In genomic region chr19:14497347-14497921, GRCh38 we compare ENCODE assay signal across 9 cellular contexts. TPM values are rescaled to one million over a fixed set of nuclear protein-coding genes. Genes with fewer than 3 reads are reported as not detected.
DNase-seq lines count a peak whose midpoint lies in the region; ATAC-seq and TF ChIP-seq lines count a peak whose summit lies in the region.
"Had no signal": no experiment of that assay in that cellular context is flagged by ENCODE, and none has a peak within 500 bp of the region (broad histone marks: within the 10 kb centered on the region; RNA-seq: fewer than 3 reads in every experiment).

No MANE protein-coding gene starts in this region.

- no peaks in the 10 kb centered on the region for H3K27me3 Mint-ChIP-seq in stimulated activated naive CD8-positive, alpha-beta T cell treated with anti-CD3 and anti-CD28 coated beads, Interleukin-15, Interleukin-2, amounts not matched to agents 100 ng/mL and 50 ng/mL, for 24 hours

- H3K4me3 Mint-ChIP-seq in stimulated activated naive CD8-positive, alpha-beta T cell treated with anti-CD3 and anti-CD28 coated beads, Interleukin-15, Interleukin-2, amounts not matched to agents 100 ng/mL and 50 ng/mL, for 24 hours, result peak overlapping the region; percentile 77

- H3K27ac Mint-ChIP-seq in stimulated activated naive CD8-positive, alpha-beta T cell treated with anti-CD3 and anti-CD28 coated beads, Interleukin-15, Interleukin-2, amounts not matched to agents 100 ng/mL and 50 ng/mL, for 24 hours, result no peak overlapping the region

- no peak for TF ChIP-seq CTCF in breast epithelium (IDR thresholded peaks at IDR 0.05)

- H3K9me3 ChIP-seq in breast epithelium, result no peaks in the 10 kb centered on the region
- no peaks in the 10 kb centered on the region for H3K9me3 ChIP-seq in mucosa of rectum (ENCODE audit: control insufficient read depth in 2 of 2, low read length in 2 of 2)
- H3K9me3 ChIP-seq in aorta (ENCODE audit: control insufficient read depth, low read length), result no peaks in the 10 kb centered on the region
- H3K9me3 ChIP-seq: neutrophil had no signal

- peaks cover 12% of the 10 kb centered on the region for H3K4me1 Mint-ChIP-seq in stimulated activated naive CD8-positive, alpha-beta T cell treated with anti-CD3 and anti-CD28 coated beads, Interleukin-15, Interleukin-2, amounts not matched to agents 100 ng/mL and 50 ng/mL, for 24 hours (ENCODE audit: low read depth)

- H3K27ac ChIP-seq in breast epithelium (peak overlapping the region; percentile 87 to 91), mucosa of rectum (ENCODE audit: low read depth in 2 of 2, low read length in 2 of 2) (peak overlapping the region; percentile 71 to 93), aorta (ENCODE audit: low read depth in 1 of 2, low read length in 2 of 2) (peak overlapping the region in 1 of 2 donors; percentile 32)
- H3K27ac ChIP-seq: neutrophil had no signal

- intact Hi-C loops in breast epithelium (cut with DNase I; ENCODE audit: low total_unique reads), result no loop called here
- intact Hi-C loops in aorta (cut with DNase I), result no loop called here

- ATAC-seq in stimulated activated naive CD8-positive, alpha-beta T cell treated with anti-CD3 and anti-CD28 coated beads, Interleukin-15, Interleukin-2, amounts not matched to agents 100 U/mL and 50 U/mL, for 24 hours, result no peak
- ATAC-seq in aorta (ENCODE audit: low FRiP score) (peak; percentile 20), GM21390 (IDR thresholded peaks at IDR 0.05; ENCODE audit: unreplicated experiment) (no peak)

- 27 to 32% methylated on average over 4 of the region's 4 CpGs for WGBS in aorta, 2 donors

- no peaks in the 10 kb centered on the region for H3K36me3 Mint-ChIP-seq in stimulated activated naive CD8-positive, alpha-beta T cell treated with anti-CD3 and anti-CD28 coated beads, Interleukin-15, Interleukin-2, amounts not matched to agents 100 ng/mL and 50 ng/mL, for 24 hours (ENCODE audit: low read depth)

- H3K9me3 Mint-ChIP-seq in stimulated activated naive CD8-positive, alpha-beta T cell treated with anti-CD3 and anti-CD28 coated beads, Interleukin-15, Interleukin-2, amounts not matched to agents 100 ng/mL and 50 ng/mL, for 24 hours, result no peaks in the 10 kb centered on the region

- H3K4me3 ChIP-seq in breast epithelium (peak overlapping the region in 1 of 3 donors; percentile 96), mucosa of rectum (ENCODE audit: low read length in 2 of 2) (peak overlapping the region; percentile 46 to 67), aorta (ENCODE audit: low read length in 2 of 2) (no peak overlapping the region)

- H3K27me3 ChIP-seq in breast epithelium (no peaks in the 10 kb centered on the region), mucosa of rectum (ENCODE audit: control insufficient read depth in 2 of 2, insufficient read depth in 2 of 2, low read length in 2 of 2) (no peaks in the 10 kb centered on the region), aorta (ENCODE audit: control insufficient read depth in 1 of 2, insufficient read depth in 2 of 2, low read length in 1 of 2) (no peaks in the 10 kb centered on the region)

- no peak for TF ChIP-seq POLR2A in breast epithelium (IDR thresholded peaks at IDR 0.05)

- H3K4me1 ChIP-seq in breast epithelium (peaks cover 9 to 21% of the 10 kb centered on the region in 2 donors), mucosa of rectum (ENCODE audit: control insufficient read depth in 2 of 2, insufficient read depth in 2 of 2, low read length in 2 of 2) (peaks cover 34 to 38% of the 10 kb centered on the region in 2 donors), aorta (ENCODE audit: control insufficient read depth in 1 of 2, insufficient read depth in 2 of 2, low read length in 2 of 2) (no peaks in the 10 kb centered on the region)

- no peaks in the 10 kb centered on the region for H3K36me3 ChIP-seq in breast epithelium
- H3K36me3 ChIP-seq in mucosa of rectum (ENCODE audit: control insufficient read depth in 2 of 2, insufficient read depth in 2 of 2, low read length in 2 of 2), result peaks cover 5% of the 10 kb centered on the region in 2 donors
- H3K36me3 ChIP-seq in aorta (ENCODE audit: control insufficient read depth in 1 of 2, insufficient read depth in 2 of 2, low read length in 1 of 2), result no peaks in the 10 kb centered on the region
- H3K36me3 ChIP-seq: neutrophil had no signal

- no peak for DNase-seq in stimulated activated naive CD8-positive, alpha-beta T cell treated with anti-CD3 and anti-CD28 coated beads, Interleukin-15, Interleukin-2, amounts not matched to agents 100 U/mL and 50 U/mL, for 24 hours
- DNase-seq in breast epithelium (ENCODE audit: low spot score in 2 of 2) (no peak), aorta (no peak), NCI-H1417 (lab: John Stamatoyannopoulos, UW) (no peak), DMS114 treated with DMSO at 0.1 percent for 48 hours (lab: John Stamatoyannopoulos, UW; ENCODE audit: unreplicated experiment) (no peak)

- H3K9ac ChIP-seq in mucosa of rectum (ENCODE audit: low read depth in 1 of 2, low read length in 2 of 2), result peak overlapping the region; percentile 48 to 73

RNA-seq across cellular contexts. Expression of gene GIPC1, which starts 1.5 kb away (rescaled TPM):
- total RNA-seq in breast epithelium (10 to 100 TPM; 48.8 to 79.0 (median 72.0) TPM), aorta (10 to 100 TPM; 42.3 to 53.0 TPM)
- 100 to 1,000 TPM in 1 of 2 donors, 10 to 100 TPM in 1; 55.8 to 117 TPM for polyA plus RNA-seq in aorta

RNA-seq across cellular contexts. Expression of gene DNAJB1, which starts 20.8 kb away (rescaled TPM):
- total RNA-seq in breast epithelium (100 to 1,000 TPM in 2 of 3 donors, 10 to 100 TPM in 1; 59.0 to 166 (median 102) TPM), aorta (10 to 100 TPM; 58.0 to 95.8 TPM)
- polyA plus RNA-seq in aorta, result 10 to 100 TPM; 34.8 to 44.3 TPM

RNA-seq across cellular contexts. Expression of gene PTGER1, which starts 22.3 kb away (rescaled TPM):
- 1 to 10 TPM in 1 of 3 donors, under 1 TPM in 1, not detected in 1; 0.48 to 1.3 TPM for total RNA-seq in breast epithelium
- 1 to 10 TPM; 2.3 to 4.4 TPM for total RNA-seq in aorta
- not detected for polyA plus RNA-seq in aorta

RNA-seq across cellular contexts. Expression of gene TECR, which starts 32.0 kb away (rescaled TPM):
- total RNA-seq in breast epithelium, result 10 to 100 TPM; 36.1 to 66.9 (median 43.4) TPM
- 10 to 100 TPM; 40.1 to 64.4 TPM for total RNA-seq in aorta
- 100 to 1,000 TPM in 1 of 2 donors, 10 to 100 TPM in 1; 56.5 to 112 TPM for polyA plus RNA-seq in aorta

Comparison
In these comparisons a context has a peak if more than half of its experiments do, and no peak if none do; other contexts are left out.
1. H3K4me3 ChIP-seq: peak in mucosa of rectum (2 of 2); none in aorta (0 of 2).